ENCODE assay signal across 8 cellular contexts in the genomic region with DNA sequence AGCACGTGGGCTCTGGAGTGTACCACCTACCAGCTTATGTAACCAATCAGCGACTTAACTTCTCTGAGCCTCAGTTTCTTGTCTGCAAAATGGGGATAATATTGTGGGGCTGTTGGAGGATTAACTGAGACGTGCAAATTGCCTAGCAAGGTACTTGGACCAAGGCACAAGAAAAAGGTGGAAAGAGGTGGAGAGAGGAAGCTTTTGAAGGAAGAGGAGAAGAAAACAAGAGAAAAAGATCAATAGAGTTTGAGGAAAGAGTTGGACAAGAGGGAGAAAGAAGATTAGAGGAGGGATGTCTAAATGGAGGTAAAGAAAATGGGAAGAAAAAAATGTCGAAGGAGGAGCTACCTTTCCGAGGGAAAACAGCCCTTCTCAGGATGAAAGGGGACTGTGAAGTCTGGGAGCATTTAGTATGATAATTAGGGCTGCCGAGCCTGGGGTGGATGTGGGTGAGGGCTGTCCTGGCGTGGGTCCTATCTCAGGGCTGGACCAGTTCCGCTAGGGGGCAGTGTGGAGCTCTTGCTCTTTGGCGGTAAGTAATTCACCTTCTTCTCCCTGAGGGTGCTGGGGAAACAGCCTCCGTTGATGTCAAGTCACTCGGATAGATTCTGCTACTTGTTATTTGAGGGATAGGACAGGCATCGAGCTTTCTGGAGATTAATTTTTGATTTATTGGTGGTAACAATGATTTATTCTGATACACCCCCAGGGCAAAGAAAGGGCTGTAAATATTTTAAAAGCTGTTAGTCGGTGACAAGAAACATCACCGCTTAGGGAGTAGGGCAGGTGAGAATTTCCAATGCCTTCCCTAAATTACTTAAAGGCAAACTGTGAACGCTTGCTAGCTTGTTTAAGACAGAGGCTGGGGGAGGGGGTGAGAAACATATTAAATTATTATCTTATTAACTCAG.
DNase-seq lines count a peak whose midpoint lies in the region; ATAC-seq and TF ChIP-seq lines count a peak whose summit lies in the region.

No MANE protein-coding gene starts in this region.

- no peak overlapping the region for H3K27ac Mint-ChIP-seq in activated T-helper 17 cell treated with anti-CD3 and anti-CD28 coated beads, Interleukin-2, amount 50 U/mL, for 72 hours

- no peaks in the 10 kb centered on the region for H3K9me3 Mint-ChIP-seq in activated T-helper 17 cell treated with anti-CD3 and anti-CD28 coated beads, Interleukin-2, amount 50 U/mL, for 72 hours

- peaks cover 5% of the 10 kb centered on the region for H3K4me1 Mint-ChIP-seq in activated T-helper 17 cell treated with anti-CD3 and anti-CD28 coated beads, Interleukin-2, amount 50 U/mL, for 72 hours

- no peaks in the 10 kb centered on the region for H3K36me3 Mint-ChIP-seq in activated T-helper 17 cell treated with anti-CD3 and anti-CD28 coated beads, Interleukin-2, amount 50 U/mL, for 72 hours (ENCODE audit: low read depth)

- DNase-seq in COR-L47 (lab: John Stamatoyannopoulos, UW) (peak; percentile 45), HuH-7.5 (ENCODE audit: low spot score) (peak; percentile 57), RPMI8226 (peak; percentile 88), globus pallidus (ENCODE audit: low spot score) (peak; percentile 33), pons (ENCODE audit: low spot score) (peak; percentile 29), transverse colon (peak; percentile 81)

- no peaks in the 10 kb centered on the region for H3K4me1 ChIP-seq in transverse colon

- no peaks in the 10 kb centered on the region for H3K9me3 ChIP-seq in transverse colon

- in situ Hi-C loops in transverse colon (cut with MboI; ENCODE audit: low pct_ligation_motif_present in 1 of 4, low pct_unique_long_range_greater_than_20kb in 1 of 4, low sequenced_read_pairs in 3 of 4): no loop called here

- H3K27me3 ChIP-seq in transverse colon: peaks cover 17% of the 10 kb centered on the region

- H3K4me3 Mint-ChIP-seq in activated T-helper 17 cell treated with anti-CD3 and anti-CD28 coated beads, Interleukin-2, amount 50 U/mL, for 72 hours: no peak overlapping the region

- TF ChIP-seq EP300 in transverse colon (IDR thresholded peaks at IDR 0.05; ENCODE audit: low read depth): no peak

- no peak overlapping the region for H3K27ac ChIP-seq in transverse colon

- WGBS in transverse colon (ENCODE audit: low coverage in 1 of 2), 2 donors: 19 to 31% methylated on average over 9 to 15 of the region's 15 CpGs

- no peak for TF ChIP-seq POLR2A in transverse colon (IDR thresholded peaks at IDR 0.05)

- H3K4me3 ChIP-seq in transverse colon: no peak overlapping the region

- peaks cover 35% of the 10 kb centered on the region for H3K27me3 Mint-ChIP-seq in activated T-helper 17 cell treated with anti-CD3 and anti-CD28 coated beads, Interleukin-2, amount 50 U/mL, for 72 hours

- no peaks in the 10 kb centered on the region for H3K36me3 ChIP-seq in transverse colon

- peak; percentile 52 to 86 (median 82) for TF ChIP-seq CTCF in transverse colon (IDR thresholded peaks at IDR 0.05)

- intact Hi-C loops in transverse colon (cut with DNase I; ENCODE audit: low total_unique reads): no loop called here

- peak; percentile 90 for ATAC-seq in activated T-helper 17 cell treated with anti-CD3 and anti-CD28 coated beads, Interleukin-2, amount 50 U/mL, for 72 hours (replicated peaks)
- no peak for ATAC-seq in HG03521 (IDR thresholded peaks at IDR 0.05; ENCODE audit: unreplicated experiment)

Comparison
In these comparisons a context has a peak if more than half of its experiments do, and no peak if none do; other contexts are left out.
1. DNase-seq: peak in every context shown above with its lines; median percentile 88 in RPMI8226; 81 in transverse colon; 57 in HuH-7.5; 45 in COR-L47; 33 in globus pallidus; 29 in pons.